16 cellular contexts compared by ENCODE assay signal in the genomic region with DNA sequence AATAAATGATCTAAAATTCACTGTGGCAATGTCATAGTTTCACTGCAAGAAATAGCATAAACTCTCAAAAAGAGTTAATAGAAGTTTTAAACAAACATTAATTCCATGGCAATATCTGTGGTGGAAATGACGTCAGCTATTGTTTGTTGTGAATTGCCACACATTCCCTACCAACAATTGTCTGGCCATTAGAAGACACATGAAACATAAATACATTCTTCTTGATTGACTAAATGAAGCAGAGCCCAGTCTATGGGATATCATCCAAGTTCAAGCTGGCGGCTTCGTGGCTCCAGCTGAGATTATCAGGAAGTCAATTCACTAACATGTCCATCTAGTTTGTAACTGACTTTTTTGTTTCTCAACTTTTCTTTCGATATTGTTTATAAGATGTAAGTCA.
DNase-seq lines count a peak whose midpoint lies in the region; ATAC-seq and TF ChIP-seq lines count a peak whose summit lies in the region.
"Had no signal": no experiment of that assay in that cellular context is flagged by ENCODE, and none has a peak within 500 bp of the region (broad histone marks: within the 10 kb centered on the region; RNA-seq: fewer than 3 reads in every experiment).

No MANE protein-coding gene starts in this region.

- H3K9me3 ChIP-seq in lower lobe of right lung = no peaks in the 10 kb centered on the region
- H3K9me3 ChIP-seq: body of pancreas had no signal

- DNase-seq in AG10803 (ENCODE audit: low read depth) (peak; percentile 98), NCI-H226 (peak; percentile 81), fibroblast of gingiva (ENCODE audit: low read depth) (peak; percentile 98), lower lobe of right lung (no peak), Ammon's horn (ENCODE audit: low spot score) (no peak), caudate nucleus (lab: John Stamatoyannopoulos, UW) (no peak), SKM-1 (lab: John Stamatoyannopoulos, UW; ENCODE audit: unreplicated experiment) (no peak), NCI-H2227 treated with DMSO at 0.1 percent for 48 hours (lab: John Stamatoyannopoulos, UW) (no peak)
- DNase-seq: activated CD4-positive, alpha-beta T cell treated with anti-CD3 and anti-CD28 coated beads, Interleukin-2, amount 50 U/mL, for 1 hour; body of pancreas; GF-D8; NCI-H1105; OCI-M1; stimulated activated naive CD8-positive, alpha-beta T cell treated with anti-CD3 and anti-CD28 coated beads, Interleukin-15, Interleukin-2, amounts not matched to agents 100 U/mL and 50 U/mL, for 24 hours; T-helper 17 cell had no signal

- TF ChIP-seq CTCF in AG10803 (conservative IDR thresholded peaks at IDR 0.05; ENCODE audit: low read length) (no peak), lower lobe of right lung (IDR thresholded peaks at IDR 0.05) (no peak)

- H3K36me3 ChIP-seq in lower lobe of right lung = no peaks in the 10 kb centered on the region

- ATAC-seq in lower lobe of right lung = peak in 1 of 2 donors; percentile 26
- ATAC-seq: body of pancreas; stimulated activated naive CD8-positive, alpha-beta T cell treated with anti-CD3 and anti-CD28 coated beads, Interleukin-15, Interleukin-2, amounts not matched to agents 100 U/mL and 50 U/mL, for 24 hours; T-helper 17 cell had no signal

- no peaks in the 10 kb centered on the region for H3K4me1 ChIP-seq in lower lobe of right lung
- H3K4me1 ChIP-seq: body of pancreas had no signal

- H3K4me3 ChIP-seq in AG10803 (ENCODE audit: low read length) (no peak overlapping the region), lower lobe of right lung (no peak overlapping the region)
- H3K4me3 ChIP-seq: body of pancreas had no signal

- intact Hi-C loops in lower lobe of right lung (cut with DNase I) = no loop called here

- H3K27ac ChIP-seq in lower lobe of right lung = peak overlapping the region; percentile 16
- no peak overlapping the region for H3K27ac ChIP-seq in caudate nucleus (ENCODE audit: low read depth, low read length)
- H3K27ac ChIP-seq: body of pancreas, C4-2B had no signal

- H3K27me3 ChIP-seq in lower lobe of right lung (ENCODE audit: low read depth) = no peaks in the 10 kb centered on the region
- H3K27me3 ChIP-seq: body of pancreas had no signal

Comparison
In these comparisons a context has a peak if more than half of its experiments do, and no peak if none do; other contexts are left out.
1. DNase-seq: peak in AG10803 (single experiment), NCI-H226 (single experiment) and fibroblast of gingiva (single experiment); none in lower lobe of right lung (single experiment), Ammon's horn (single experiment), caudate nucleus (0 of 61), SKM-1 (single experiment) and NCI-H2227 treated with DMSO at 0.1 percent for 48 hours (single experiment).